In genomic region chr4:75990129-75990528, GRCh38 we compare ENCODE assay signal across 7 cellular contexts. TPM values are rescaled to one million over a fixed set of nuclear protein-coding genes. Genes with fewer than 3 reads are reported as not detected.
DNase-seq lines count a peak whose midpoint lies in the region; ATAC-seq, FAIRE-seq and TF ChIP-seq lines count a peak whose summit lies in the region.
"Had no signal": no experiment of that assay in that cellular context is flagged by ENCODE, and none has a peak within 500 bp of the region (broad histone marks: within the 10 kb centered on the region; RNA-seq: fewer than 3 reads in every experiment).

No MANE protein-coding gene starts in this region.

- CTCF ChIA-PET in activated CD4-positive, alpha-beta memory T cell treated with anti-CD3 and anti-CD28 coated beads, Interleukin-2, amount 10 ng/mL, durations not matched to agents 7 days and 5 days (lab: Charles Lee): interaction anchor here (0.6 to 1.1 kb wide), 5 partner anchors 50 to 419 kb away, joined by 3 read pairs; no protein-coding TSS in a partner anchor

- ATAC-seq in lung (ENCODE audit: insufficient read depth, low FRiP score) (no peak), GM18519 (IDR thresholded peaks at IDR 0.05; ENCODE audit: low FRiP score, unreplicated experiment) (no peak)

- peak overlapping the region; percentile 88 for H3K4me3 Mint-ChIP-seq in activated CD4-positive, alpha-beta memory T cell treated with anti-CD3 and anti-CD28 coated beads, Interleukin-2, amount 10 ng/mL, durations not matched to agents 7 days and 5 days

- peaks cover 59% of the 10 kb centered on the region for H3K79me2 ChIP-seq in DOHH2 (ENCODE audit: control insufficient read depth, low read length)

- peak overlapping the region; percentile 74 for H3K4me2 ChIP-seq in DOHH2 (ENCODE audit: low read length)

- POLR2A ChIA-PET in activated CD4-positive, alpha-beta memory T cell treated with anti-CD3 and anti-CD28 coated beads, Interleukin-2, amount 10 ng/mL, durations not matched to agents 7 days and 5 days (lab: Charles Lee): interaction anchor here (0.6 to 2.2 kb wide), 6 partner anchors 13 to 316 kb away, joined by 3 to 25 read pairs (median 3); partner anchors contain the start of genes NAAA and NUP54

- peaks cover 22% of the 10 kb centered on the region for H3K36me3 Mint-ChIP-seq in activated CD4-positive, alpha-beta memory T cell treated with anti-CD3 and anti-CD28 coated beads, Interleukin-2, amount 10 ng/mL, durations not matched to agents 7 days and 5 days (ENCODE audit: low read depth)

- H3K4me3 ChIP-seq in DOHH2 (ENCODE audit: low read length): peak overlapping the region; percentile 91
- H3K4me3 ChIP-seq in lung: peak overlapping the region; percentile 97

- TF ChIP-seq CTCF in DOHH2 (IDR thresholded peaks at IDR 0.05; ENCODE audit: low read depth, low read length, poor library complexity, severe bottlenecking) (no peak), lung (IDR thresholded peaks at IDR 0.05; ENCODE audit: control extremely low read depth, extremely low read depth) (no peak)

- H3K36me3 ChIP-seq in DOHH2 (ENCODE audit: control insufficient read depth, low read length) (peaks cover 25% of the 10 kb centered on the region), lung (ENCODE audit: control insufficient read depth in 2 of 2, insufficient read depth in 2 of 2, low read length in 2 of 2) (no peaks in the 10 kb centered on the region)

- no peak for DNase-seq in activated CD4-positive, alpha-beta memory T cell treated with anti-CD3 and anti-CD28 coated beads, Interleukin-2, amount 10 ng/mL, durations not matched to agents 7 days and 5 days
- DNase-seq in lung (ENCODE audit: low spot score) (no peak), GM12891 (ENCODE audit: insufficient read length, low spot score) (no peak), foreskin melanocyte (no peak)

- H3K4me1 Mint-ChIP-seq in activated CD4-positive, alpha-beta memory T cell treated with anti-CD3 and anti-CD28 coated beads, Interleukin-2, amount 10 ng/mL, durations not matched to agents 7 days and 5 days: peaks cover 37% of the 10 kb centered on the region

- no peaks in the 10 kb centered on the region for H3K9me2 ChIP-seq in DOHH2 (replicated peaks; ENCODE audit: control insufficient read depth, low read length)

- no peaks in the 10 kb centered on the region for H3K9me3 Mint-ChIP-seq in activated CD4-positive, alpha-beta memory T cell treated with anti-CD3 and anti-CD28 coated beads, Interleukin-2, amount 10 ng/mL, durations not matched to agents 7 days and 5 days

- no peak for FAIRE-seq in GM12891 (lab: Jason Lieb, UNC)

- H3K27ac Mint-ChIP-seq in activated CD4-positive, alpha-beta memory T cell treated with anti-CD3 and anti-CD28 coated beads, Interleukin-2, amount 10 ng/mL, durations not matched to agents 7 days and 5 days: peak overlapping the region; percentile 83

- no peaks in the 10 kb centered on the region for H3F3A ChIP-seq in DOHH2 (ENCODE audit: control insufficient read depth, insufficient read depth)

- WGBS in lung, 2 donors: 0 to 1% methylated on average over 17 of the region's 17 CpGs

- H3K4me1 ChIP-seq in DOHH2 (ENCODE audit: control insufficient read depth, low read length) (peaks cover 18% of the 10 kb centered on the region), lung (ENCODE audit: control insufficient read depth in 2 of 2, insufficient read depth in 2 of 2, low read length in 2 of 2) (peaks cover 0 to 23% of the 10 kb centered on the region in 2 donors)

- H3K27ac ChIP-seq in DOHH2 (ENCODE audit: low read depth, low read length) (no peak overlapping the region), lung (ENCODE audit: low read depth in 1 of 2, low read length in 1 of 2) (peak overlapping the region; percentile 37 to 92)

- H3K27me3 ChIP-seq in DOHH2 (ENCODE audit: control insufficient read depth, low read length) (no peaks in the 10 kb centered on the region), lung (ENCODE audit: control insufficient read depth, insufficient read depth) (no peaks in the 10 kb centered on the region)

- H4K20me1 ChIP-seq in DOHH2 (ENCODE audit: control insufficient read depth, insufficient read depth, low read depth, low read length): no peaks in the 10 kb centered on the region

- H3K9me3 ChIP-seq in DOHH2 (ENCODE audit: control insufficient read depth, insufficient read depth, low read length): no peaks in the 10 kb centered on the region
- H3K9me3 ChIP-seq in lung (ENCODE audit: control insufficient read depth in 2 of 2, insufficient read depth in 1 of 2, low read length in 1 of 2): no peaks in the 10 kb centered on the region

- H3K27me3 Mint-ChIP-seq in activated CD4-positive, alpha-beta memory T cell treated with anti-CD3 and anti-CD28 coated beads, Interleukin-2, amount 10 ng/mL, durations not matched to agents 7 days and 5 days: no peaks in the 10 kb centered on the region

- no peak for TF ChIP-seq POLR2A in GM12891 (IDR thresholded peaks at IDR 0.05; ENCODE audit: low read depth, low read length)

TF ChIP-seq in GM12891, 5 proteins besides CTCF, POLR2A, EP300 and RAD21:
- TF ChIP-seq PAX5 (IDR thresholded peaks at IDR 0.05; ENCODE audit: insufficient read depth, low read length, severe bottlenecking) (no peak), TAF1 (IDR thresholded peaks at IDR 0.05; ENCODE audit: low read depth, low read length) (no peak), POU2F2 (IDR thresholded peaks at IDR 0.05; ENCODE audit: low read depth, low read length) (no peak), SPI1 (IDR thresholded peaks at IDR 0.05; ENCODE audit: low read depth, low read length) (no peak)
TF ChIP-seq in GM12891: peak in this region for 0.

RNA-seq across cellular contexts. Expression of gene SDAD1, which starts 0.6 kb away (rescaled TPM):
- total RNA-seq in activated CD4-positive, alpha-beta memory T cell treated with anti-CD3 and anti-CD28 coated beads, Interleukin-2, amount 10 ng/mL, durations not matched to agents 7 days and 5 days: 10 to 100 TPM; 39.1 to 43.0 TPM
- 10 to 100 TPM; 30.2 to 31.5 TPM for total RNA-seq in lung
- 10 to 100 TPM; 11.5 to 19.6 TPM for polyA plus RNA-seq in lung
- polyA plus RNA-seq in GM12891 (2012; ENCODE audit: low read depth, missing spikeins): 14.9 TPM

RNA-seq across cellular contexts. Expression of gene CXCL9, which starts 17.2 kb away (rescaled TPM):
- total RNA-seq in activated CD4-positive, alpha-beta memory T cell treated with anti-CD3 and anti-CD28 coated beads, Interleukin-2, amount 10 ng/mL, durations not matched to agents 7 days and 5 days: not detected
- 1 to 10 TPM; 1.4 to 1.7 TPM for total RNA-seq in lung
- 1 to 10 TPM in 1 of 2 donors, under 1 TPM in 1; 0.57 to 5.2 TPM for polyA plus RNA-seq in lung
- 1.5 TPM for polyA plus RNA-seq in GM12891 (2012; ENCODE audit: low read depth, missing spikeins)
- total RNA-seq: RPMI7951 had no signal

RNA-seq across cellular contexts. Expression of gene CXCL10, which starts 33.2 kb away (rescaled TPM):
- 1 to 10 TPM; 1.3 to 1.5 TPM for total RNA-seq in activated CD4-positive, alpha-beta memory T cell treated with anti-CD3 and anti-CD28 coated beads, Interleukin-2, amount 10 ng/mL, durations not matched to agents 7 days and 5 days
- total RNA-seq in lung: 1 to 10 TPM; 1.8 to 3.8 TPM
- 10 to 100 TPM in 1 of 2 donors, 1 to 10 TPM in 1; 1.3 to 18.6 TPM for polyA plus RNA-seq in lung
- polyA plus RNA-seq in GM12891 (2012; ENCODE audit: low read depth, missing spikeins): 7.1 TPM

RNA-seq across cellular contexts. Expression of gene CXCL11, which starts 45.7 kb away (rescaled TPM):
- total RNA-seq in activated CD4-positive, alpha-beta memory T cell treated with anti-CD3 and anti-CD28 coated beads, Interleukin-2, amount 10 ng/mL, durations not matched to agents 7 days and 5 days: under 1 TPM; 0.28 to 0.33 TPM
- total RNA-seq in lung: under 1 TPM in 1 of 2 donors, not detected in 1; 0.58 TPM
- polyA plus RNA-seq in lung: 1 to 10 TPM in 1 of 2 donors, under 1 TPM in 1; 0.10 to 1.6 TPM
- polyA plus RNA-seq in GM12891 (2012; ENCODE audit: low read depth, missing spikeins): not detected

RNA-seq across cellular contexts. Expression of gene NAAA, which starts 49.3 kb away (rescaled TPM):
- 10 to 100 TPM; 38.7 to 39.3 TPM for total RNA-seq in activated CD4-positive, alpha-beta memory T cell treated with anti-CD3 and anti-CD28 coated beads, Interleukin-2, amount 10 ng/mL, durations not matched to agents 7 days and 5 days
- 10 to 100 TPM; 15.9 to 43.6 TPM for total RNA-seq in lung
- polyA plus RNA-seq in lung: 10 to 100 TPM in 1 of 2 donors, 1 to 10 TPM in 1; 8.1 to 47.3 TPM
- 1.6 TPM for polyA plus RNA-seq in GM12891 (2012; ENCODE audit: low read depth, missing spikeins)
